Comparison of ENCODE assay signal across 18 cellular contexts in genomic region chr2:142721015-142721414, GRCh38.
DNase-seq lines count a peak whose midpoint lies in the region; ATAC-seq and TF ChIP-seq lines count a peak whose summit lies in the region.
"Had no signal": no experiment of that assay in that cellular context is flagged by ENCODE, and none has a peak within 500 bp of the region (broad histone marks: within the 10 kb centered on the region; RNA-seq: fewer than 3 reads in every experiment).

No MANE protein-coding gene starts in this region.

- H2AFZ ChIP-seq in GM23338: no peak overlapping the region

- 0 out of 2 replicates have a peak, but pooled peaks cover 3% of the 10 kb centered on the region for H3K9me2 ChIP-seq in GM23338 (ENCODE audit: insufficient read depth)

- POLR2A ChIA-PET in WTC11 (lab: Charles Lee): no interaction called here

- no peak overlapping the region for H3K4me3 Mint-ChIP-seq in GM23338
- no peak overlapping the region for H3K4me3 Mint-ChIP-seq in WTC11
- H3K4me3 Mint-ChIP-seq: B cell; CD4-positive, CD25-positive, alpha-beta regulatory T cell; CD8-positive, alpha-beta T cell had no signal

- H3K9me3 Mint-ChIP-seq in GM23338: peaks cover 1% of the 10 kb centered on the region; the same call in 1 of the 3 replicates
- H3K9me3 Mint-ChIP-seq in WTC11: no peaks in the 10 kb centered on the region
- H3K9me3 Mint-ChIP-seq: CD8-positive, alpha-beta T cell had no signal

- DNase-seq in GM23338 (ENCODE audit: low spot score) (peak; percentile 12), WTC11 (ENCODE audit: low spot score) (no peak), NCI-H1930 (lab: John Stamatoyannopoulos, UW) (no peak)
- DNase-seq: Caco-2; CD4-positive, CD25-positive, alpha-beta regulatory T cell; CD8-positive, alpha-beta T cell; DMS153; DND-41; GOT3 had no signal

- H3K36me3 ChIP-seq in GM23338 (ENCODE audit: insufficient read depth) (no peaks in the 10 kb centered on the region), HUES48 (ENCODE audit: control insufficient read depth, insufficient read depth, low read length) (no peaks in the 10 kb centered on the region), iPS-18a (ENCODE audit: control insufficient read depth, low read depth, low read length) (no peaks in the 10 kb centered on the region)
- H3K36me3 ChIP-seq: BLaER1 had no signal

- peaks cover 2% of the 10 kb centered on the region; the same call in 1 of the 3 replicates for H3K36me3 Mint-ChIP-seq in GM23338 (ENCODE audit: low read depth)
- H3K36me3 Mint-ChIP-seq in WTC11: no peaks in the 10 kb centered on the region
- H3K36me3 Mint-ChIP-seq: CD4-positive, CD25-positive, alpha-beta regulatory T cell; CD8-positive, alpha-beta T cell had no signal

- H3K27ac ChIP-seq in GM23338 (ENCODE audit: low read depth): no peak overlapping the region
- H3K27ac ChIP-seq in HUES48 (ENCODE audit: low read depth, low read length): peak overlapping the region; percentile 55
- H3K27ac ChIP-seq in iPS-18a (ENCODE audit: low read length): no peak overlapping the region
- H3K27ac ChIP-seq: 22Rv1, BLaER1, C4-2B had no signal

- TF ChIP-seq CTCF in GM23338 (conservative IDR thresholded peaks at IDR 0.05; ENCODE audit: low read depth in 2 of 2) (no peak), WTC11 (IDR thresholded peaks at IDR 0.05) (no peak)

- H3K4me1 ChIP-seq in GM23338 (ENCODE audit: insufficient read depth): peaks cover 33% of the 10 kb centered on the region
- H3K4me1 ChIP-seq in HUES48 (ENCODE audit: control insufficient read depth, insufficient read depth, low read length): peaks cover 35% of the 10 kb centered on the region
- peaks cover 35% of the 10 kb centered on the region for H3K4me1 ChIP-seq in iPS-18a (ENCODE audit: control insufficient read depth, low read depth, low read length)
- H3K4me1 ChIP-seq: BLaER1 had no signal

- ATAC-seq in GM23338 (peak; percentile 73), WTC11 (peak; percentile 67; the same call in 1 of the 2 replicates), GM21576 (IDR thresholded peaks at IDR 0.05; ENCODE audit: unreplicated experiment) (no peak), SK-N-SH treated with all-trans-retinoic acid at 6 μM for 48 hours (no peak)
- ATAC-seq: CD8-positive, alpha-beta T cell; HCT116 had no signal

- H3K4me2 ChIP-seq in GM23338: peak overlapping the region; percentile 65
- H3K4me2 ChIP-seq: BLaER1 had no signal

- no peaks in the 10 kb centered on the region for H3F3A ChIP-seq in GM23338 (replicated peaks; ENCODE audit: low read depth)

- no peak overlapping the region; the same call in 1 of the 2 replicates for H3K4me3 ChIP-seq in GM23338
- no peak overlapping the region for H3K4me3 ChIP-seq in HUES48 (ENCODE audit: low read depth, low read length)
- H3K4me3 ChIP-seq in iPS-18a (ENCODE audit: low read length): peak overlapping the region; percentile 28
- H3K4me3 ChIP-seq: BLaER1 had no signal

- H3K27me3 ChIP-seq in GM23338 (ENCODE audit: insufficient read depth) (no peaks in the 10 kb centered on the region), HUES48 (ENCODE audit: control insufficient read depth, insufficient read depth, low read length) (no peaks in the 10 kb centered on the region), iPS-18a (ENCODE audit: control insufficient read depth, insufficient read depth, low read length) (no peaks in the 10 kb centered on the region)
- H3K27me3 ChIP-seq: BLaER1 had no signal

- H3K27me3 Mint-ChIP-seq in GM23338 (ENCODE audit: insufficient read depth, low read depth, poor library complexity): peaks cover 4% of the 10 kb centered on the region
- no peaks in the 10 kb centered on the region for H3K27me3 Mint-ChIP-seq in WTC11 (ENCODE audit: low read depth)
- H3K27me3 Mint-ChIP-seq: B cell; CD4-positive, CD25-positive, alpha-beta regulatory T cell had no signal

- H3K9ac ChIP-seq in HUES48 (ENCODE audit: low read depth, low read length) (no peak overlapping the region), iPS-18a (ENCODE audit: low read length) (no peak overlapping the region)
- H3K9ac ChIP-seq: BLaER1 had no signal

- no peaks in the 10 kb centered on the region for H4K20me1 ChIP-seq in GM23338 (replicated peaks; ENCODE audit: insufficient read depth)
- H4K20me1 ChIP-seq: BLaER1 had no signal

- no peaks in the 10 kb centered on the region for H3K79me2 ChIP-seq in GM23338 (replicated peaks; ENCODE audit: insufficient read depth)

- H3K4me1 Mint-ChIP-seq in GM23338: peaks cover 39% of the 10 kb centered on the region
- peaks cover 48% of the 10 kb centered on the region for H3K4me1 Mint-ChIP-seq in WTC11
- H3K4me1 Mint-ChIP-seq: CD4-positive, CD25-positive, alpha-beta regulatory T cell had no signal

- no peaks in the 10 kb centered on the region; the same call in 1 of the 2 replicates for H3K9me3 ChIP-seq in HUES48 (ENCODE audit: control insufficient read depth, insufficient read depth, low read length)
- H3K9me3 ChIP-seq in iPS-18a (ENCODE audit: control insufficient read depth, low read depth, low read length): no peaks in the 10 kb centered on the region
- H3K9me3 ChIP-seq: BLaER1 had no signal

- H3K27ac Mint-ChIP-seq in GM23338 (peak overlapping the region; percentile 10; the same call in 1 of the 2 replicates), WTC11 (no peak overlapping the region)
- H3K27ac Mint-ChIP-seq: B cell; CD4-positive, CD25-positive, alpha-beta regulatory T cell; CD8-positive, alpha-beta T cell had no signal

- CTCF ChIA-PET in WTC11 (lab: Charles Lee): no interaction called here

TF ChIP-seq in WTC11, 78 proteins besides CTCF, POLR2A, EP300 and RAD21:
- TF ChIP-seq ZNF425 (CRISPR knock-in tag; conservative IDR thresholded peaks at IDR 0.05) (no peak), NR1H2 (CRISPR knock-in tag; IDR thresholded peaks at IDR 0.05) (no peak), ZNF263 (CRISPR knock-in tag; IDR thresholded peaks at IDR 0.05; ENCODE audit: low read depth) (no peak), NFE2L1 (CRISPR knock-in tag; IDR thresholded peaks at IDR 0.05) (no peak), MYBL2 (CRISPR knock-in tag; IDR thresholded peaks at IDR 0.05) (no peak)

TF ChIP-seq in SK-N-SH treated with all-trans-retinoic acid at 6 μM for 48 hours, 23 proteins besides CTCF, POLR2A, EP300 and RAD21 (continues in another document):
- TF ChIP-seq CREB5 (CRISPR knock-in tag; IDR thresholded peaks at IDR 0.05; ENCODE audit: low read depth): no peak
- TF ChIP-seq ARNTL (CRISPR knock-in tag; IDR thresholded peaks at IDR 0.05; ENCODE audit: borderline replicate concordance, low read depth): no peak
- no peak for TF ChIP-seq ZC3H10 (CRISPR knock-in tag; IDR thresholded peaks at IDR 0.05)
- TF ChIP-seq, protein P1, sequence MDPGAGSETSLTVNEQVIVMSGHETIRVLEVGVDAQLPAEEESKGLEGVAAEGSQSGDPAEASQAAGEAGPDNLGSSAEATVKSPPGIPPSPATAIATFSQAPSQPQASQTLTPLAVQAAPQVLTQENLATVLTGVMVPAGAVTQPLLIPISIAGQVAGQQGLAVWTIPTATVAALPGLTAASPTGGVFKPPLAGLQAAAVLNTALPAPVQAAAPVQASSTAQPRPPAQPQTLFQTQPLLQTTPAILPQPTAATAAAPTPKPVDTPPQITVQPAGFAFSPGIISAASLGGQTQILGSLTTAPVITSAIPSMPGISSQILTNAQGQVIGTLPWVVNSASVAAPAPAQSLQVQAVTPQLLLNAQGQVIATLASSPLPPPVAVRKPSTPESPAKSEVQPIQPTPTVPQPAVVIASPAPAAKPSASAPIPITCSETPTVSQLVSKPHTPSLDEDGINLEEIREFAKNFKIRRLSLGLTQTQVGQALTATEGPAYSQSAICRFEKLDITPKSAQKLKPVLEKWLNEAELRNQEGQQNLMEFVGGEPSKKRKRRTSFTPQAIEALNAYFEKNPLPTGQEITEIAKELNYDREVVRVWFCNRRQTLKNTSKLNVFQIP (CRISPR knock-in tag; IDR thresholded peaks at IDR 0.05; ENCODE audit: borderline replicate concordance, low read depth): no peak
- TF ChIP-seq ZNF8 (CRISPR knock-in tag; IDR thresholded peaks at IDR 0.05): no peak
- TF ChIP-seq ZFP30 (CRISPR knock-in tag; IDR thresholded peaks at IDR 0.05): no peak
- no peak for TF ChIP-seq OSR1 (CRISPR knock-in tag; IDR thresholded peaks at IDR 0.05)
- TF ChIP-seq CSRNP3 (CRISPR knock-in tag; IDR thresholded peaks at IDR 0.05): no peak
- TF ChIP-seq ZNF565 (CRISPR knock-in tag; conservative IDR thresholded peaks at IDR 0.05; ENCODE audit: low read depth): no peak
- no peak for TF ChIP-seq ZNF70 (CRISPR knock-in tag; IDR thresholded peaks at IDR 0.05)
- no peak for TF ChIP-seq ISL1 (CRISPR knock-in tag; IDR thresholded peaks at IDR 0.05)
- TF ChIP-seq ESRRG (CRISPR knock-in tag; IDR thresholded peaks at IDR 0.05): no peak

Comparison
In these comparisons a context has a peak if more than half of its experiments do, and no peak if none do; other contexts are left out.
1. ATAC-seq: peak in GM23338 (single experiment) and WTC11 (single experiment); none in GM21576 (single experiment) and SK-N-SH treated with all-trans-retinoic acid at 6 μM for 48 hours (single experiment).